In the genomic region with DNA sequence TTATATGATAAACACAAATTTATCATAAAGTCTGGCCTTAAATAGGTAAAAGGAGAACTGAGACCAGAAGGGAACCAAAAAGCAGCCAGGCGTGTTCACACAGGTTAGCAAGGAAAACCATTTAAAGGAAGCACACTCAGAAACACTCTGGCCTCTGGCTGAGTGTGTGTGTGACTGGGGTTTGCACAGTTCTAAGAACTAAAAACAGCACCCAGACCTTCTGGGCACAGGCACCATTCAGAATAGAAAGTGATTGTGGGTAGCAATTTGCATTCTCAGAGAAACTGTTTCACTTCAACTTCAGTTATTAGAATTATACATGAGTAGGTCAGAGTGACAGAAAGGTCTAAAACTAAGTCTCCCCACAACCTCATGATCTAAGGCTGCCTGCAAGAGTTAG, we compare ENCODE assay signal across 11 cellular contexts. TPM values are rescaled to one million over a fixed set of nuclear protein-coding genes. Genes with fewer than 3 reads are reported as not detected.
DNase-seq lines count a peak whose midpoint lies in the region; ATAC-seq and TF ChIP-seq lines count a peak whose summit lies in the region.
"Had no signal": no experiment of that assay in that cellular context is flagged by ENCODE, and none has a peak within 500 bp of the region (broad histone marks: within the 10 kb centered on the region; RNA-seq: fewer than 3 reads in every experiment).

No MANE protein-coding gene starts in this region.

- H3K9me3 Mint-ChIP-seq in activated naive CD4-positive, alpha-beta T cell treated with anti-CD3 and anti-CD28 coated beads, Interleukin-2, amount 50 U/mL, for 72 hours: no peaks in the 10 kb centered on the region

- POLR2A ChIA-PET in OCI-LY7 (lab: Charles Lee): no interaction called here

- CTCF ChIA-PET in OCI-LY7 (lab: Charles Lee; ENCODE audit: unreplicated experiment): no interaction called here

- H3K4me1 ChIP-seq in OCI-LY7 (ENCODE audit: insufficient read depth, low read length, poor library complexity, severe bottlenecking) (peaks cover 66% of the 10 kb centered on the region), thyroid gland (peaks cover 0 to 13% of the 10 kb centered on the region in 2 donors)

- no peak for TF ChIP-seq CTCF in OCI-LY7 (conservative IDR thresholded peaks at IDR 0.05; ENCODE audit: low read length)
- TF ChIP-seq CTCF in thyroid gland (IDR thresholded peaks at IDR 0.05): no peak

- peak overlapping the region; percentile 77 for H3K4me2 ChIP-seq in OCI-LY7 (ENCODE audit: low read length)

- no peaks in the 10 kb centered on the region for H3K36me3 ChIP-seq in OCI-LY7 (ENCODE audit: insufficient read depth, low read length)
- no peaks in the 10 kb centered on the region for H3K36me3 ChIP-seq in thyroid gland
- H3K36me3 ChIP-seq in H7 (replicated peaks; ENCODE audit: control insufficient read depth, insufficient read depth, low read length): no peaks in the 10 kb centered on the region; the same call in 1 of the 2 replicates

- no peaks in the 10 kb centered on the region for H3K27me3 ChIP-seq in thyroid gland
- H3K27me3 ChIP-seq in H7 (ENCODE audit: control insufficient read depth, insufficient read depth, low read length): no peaks in the 10 kb centered on the region

- no peaks in the 10 kb centered on the region for H3K9me2 ChIP-seq in OCI-LY7 (ENCODE audit: insufficient read depth, low read length)

- no TSS peak for BruUV-seq in OCI-LY7 (replicated peaks; lab: Mats Ljungman, UMichigan)

- no peaks in the 10 kb centered on the region for H3K36me3 Mint-ChIP-seq in activated naive CD4-positive, alpha-beta T cell treated with anti-CD3 and anti-CD28 coated beads, Interleukin-2, amount 50 U/mL, for 72 hours

- no peaks in the 10 kb centered on the region for H3K79me2 ChIP-seq in OCI-LY7 (ENCODE audit: insufficient read depth, low read depth, low read length)

- H3K27ac Mint-ChIP-seq in activated naive CD4-positive, alpha-beta T cell treated with anti-CD3 and anti-CD28 coated beads, Interleukin-2, amount 50 U/mL, for 72 hours: peak overlapping the region in 1 of 2 donors; percentile 22

- no peaks in the 10 kb centered on the region for H3K9me3 ChIP-seq in OCI-LY7 (ENCODE audit: low read length)
- no peaks in the 10 kb centered on the region for H3K9me3 ChIP-seq in thyroid gland

- ATAC-seq in activated naive CD4-positive, alpha-beta T cell treated with anti-CD3 and anti-CD28 coated beads, Interleukin-2, amount 50 U/mL, for 72 hours: peak; percentile 87 to 92
- ATAC-seq in HG02840 (IDR thresholded peaks at IDR 0.05; ENCODE audit: low FRiP score, unreplicated experiment): peak; percentile 92

- no peaks in the 10 kb centered on the region for H4K20me1 ChIP-seq in OCI-LY7 (ENCODE audit: insufficient read depth, low read length)

- no peak for TF ChIP-seq POLR2A in thyroid gland (IDR thresholded peaks at IDR 0.05)

- 44 to 53% methylated on average over 1 of the region's 1 CpG for WGBS in thyroid gland, 2 donors

- peak overlapping the region; percentile 99 for H3K27ac ChIP-seq in OCI-LY7 (ENCODE audit: low read depth, low read length, poor library complexity, severe bottlenecking)
- no peak overlapping the region for H3K27ac ChIP-seq in thyroid gland

- no peak for DNase-seq in activated naive CD4-positive, alpha-beta T cell treated with anti-CD3 and anti-CD28 coated beads, Interleukin-2, amount 50 U/mL, for 72 hours (ENCODE audit: low spot score in 2 of 2)
- no peak for DNase-seq in activated naive CD4-positive, alpha-beta T cell treated with anti-CD3 and anti-CD28 coated beads, Interleukin-2, amount 50 U/mL, for 16 hours
- DNase-seq in OCI-LY7 (ENCODE audit: low spot score): peak; percentile 90
- peak; percentile 7 to 20 for DNase-seq in thyroid gland
- no peak for DNase-seq in H7
- no peak for DNase-seq in NCI-H446 treated with DMSO at 0.1 percent for 48 hours (lab: John Stamatoyannopoulos, UW)
- no peak for DNase-seq in NCI-H446 (lab: John Stamatoyannopoulos, UW)

- H3K4me3 ChIP-seq in OCI-LY7 (ENCODE audit: low read depth, low read length, poor library complexity, severe bottlenecking) (peak overlapping the region; percentile 56), thyroid gland (replicated peaks in 1 of 3) (no peak overlapping the region), H7 (ENCODE audit: insufficient read depth, low read depth, low read length) (no peak overlapping the region)

- H2AFZ ChIP-seq in OCI-LY7 (ENCODE audit: low read length): no peak overlapping the region

- intact Hi-C loops in OCI-LY7 (cut with micrococcal nuclease; ENCODE audit: unreplicated experiment) (loop anchor here (1.0 to 5.0 kb wide), 3 partner anchors 176 to 402 kb away; partner anchors contain the start of gene DDX3X), thyroid gland (cut with DNase I) (no loop called here)

RNA-seq across cellular contexts. Expression of gene GPR82, which starts 10.0 kb away (rescaled TPM):
- not detected for total RNA-seq in activated naive CD4-positive, alpha-beta T cell treated with anti-CD3 and anti-CD28 coated beads, Interleukin-2, amount 50 U/mL, for 72 hours
- total RNA-seq in OCI-LY7 (2014; rRNA removed; shearing (Covaris generic)): not detected in 2 replicates
- 0.20 and 0.53 TPM in 2 replicates for total RNA-seq in OCI-LY7 (2022)
- total RNA-seq in thyroid gland: under 1 TPM in 2 of 4 donors, not detected in 2; 0.33 to 0.40 TPM
- total RNA-seq in H7 (2014; rRNA removed; shearing (Covaris generic)): not detected in 2 replicates
- total RNA-seq: frontal cortex, pulmonary artery endothelial cell, temporal lobe had no signal

RNA-seq across cellular contexts. Expression of gene GPR34, which starts 45.2 kb away (rescaled TPM):
- total RNA-seq in activated naive CD4-positive, alpha-beta T cell treated with anti-CD3 and anti-CD28 coated beads, Interleukin-2, amount 50 U/mL, for 72 hours: under 1 TPM; 0.23 to 0.25 TPM
- total RNA-seq in OCI-LY7 (2014; rRNA removed; shearing (Covaris generic)): not detected in 2 replicates
- total RNA-seq in OCI-LY7 (2022): not detected in 2 replicates
- total RNA-seq in thyroid gland: 10 to 100 TPM in 1 of 4 donors, 1 to 10 TPM in 3; 3.4 to 12.1 (median 8.5) TPM
- total RNA-seq in H7 (2014; rRNA removed; shearing (Covaris generic)): not detected in 2 replicates
- total RNA-seq: pulmonary artery endothelial cell had no signal

Comparison
In these comparisons a context has a peak if more than half of its experiments do, and no peak if none do; other contexts are left out.
1. DNase-seq: peak in OCI-LY7 (single experiment) and thyroid gland (2 of 2); none in activated naive CD4-positive, alpha-beta T cell treated with anti-CD3 and anti-CD28 coated beads, Interleukin-2, amount 50 U/mL, for 72 hours (0 of 2), activated naive CD4-positive, alpha-beta T cell treated with anti-CD3 and anti-CD28 coated beads, Interleukin-2, amount 50 U/mL, for 16 hours (single experiment), H7 (single experiment), NCI-H446 treated with DMSO at 0.1 percent for 48 hours (single experiment) and NCI-H446 (0 of 2).